In genomic region chr15:69089258-69089657, GRCh38 we compare ENCODE assay signal across 17 cellular contexts.
DNase-seq lines count a peak whose midpoint lies in the region; ATAC-seq, FAIRE-seq and TF ChIP-seq lines count a peak whose summit lies in the region.
"Had no signal": no experiment of that assay in that cellular context is flagged by ENCODE, and none has a peak within 500 bp of the region (broad histone marks: within the 10 kb centered on the region; RNA-seq: fewer than 3 reads in every experiment).

No MANE protein-coding gene starts in this region.

- CTCF ChIA-PET in H1 (lab: Charles Lee; ENCODE audit: partially characterized antibody): interaction anchor here (0.6 to 2.2 kb wide), 10 partner anchors 10 to 71 kb away, joined by 3 to 8 read pairs (median 4); partner anchors contain the start of gene GLCE

- H3K14ac ChIP-seq in H1 (ENCODE audit: insufficient read length): no peak overlapping the region

- H2BK15ac ChIP-seq in H1 (ENCODE audit: low read length): no peak overlapping the region

- H3K23ac ChIP-seq in H1 (ENCODE audit: insufficient read length): no peak overlapping the region

- peak overlapping the region; percentile 91; the same call in 1 of the 2 replicates for H2BK20ac ChIP-seq in H1 (ENCODE audit: low read length)

- H2BK5ac ChIP-seq in H1 (ENCODE audit: low read depth, low read length): peak overlapping the region; percentile 94; the same call in 1 of the 2 replicates

- no peak for TF ChIP-seq EP300 in H1 (IDR thresholded peaks at IDR 0.05; ENCODE audit: borderline replicate concordance in 1 of 2, low read depth in 2 of 2, low read length in 2 of 2)

- WGBS in H1 (ENCODE audit: extremely low coverage in 1 of 2, insufficient coverage in 1 of 2, insufficient read length in 1 of 2, insufficient replicate concordance in 2 of 2, low coverage in 1 of 2, low lambda C conversion rate in 2 of 2, missing lambda C conversion rate in 1 of 2), 2 experiments: 6% methylated on average over 5 of the region's 5 CpGs; no CpG with 5 or more reads in 1 of the 2 experiments

- no peak overlapping the region for H2AFZ ChIP-seq in H1 (ENCODE audit: low read length)

- H3K4me2 ChIP-seq in H1 (ENCODE audit: insufficient read depth in 1 of 2, low read depth in 2 of 2, low read length in 2 of 2): peak overlapping the region; percentile 65 to 66
- H3K4me2 ChIP-seq: KMS-11 had no signal

- peaks cover 8% of the 10 kb centered on the region for H3K27me3 ChIP-seq in H7 (ENCODE audit: control insufficient read depth, insufficient read depth, low read length)
- H3K27me3 ChIP-seq in HUES6 (ENCODE audit: control insufficient read depth, insufficient read depth, low read length): peaks cover 40% of the 10 kb centered on the region
- H3K27me3 ChIP-seq in H1 (replicated peaks in 1 of 4; ENCODE audit: control insufficient read depth in 3 of 4, extremely low read depth in 1 of 4, insufficient read depth in 3 of 4, low read length in 3 of 4): peaks cover 0 to 4% (median 2%) of the 10 kb centered on the region in 4 experiments; a peak in 1 of 7 replicates
- peaks cover 46% of the 10 kb centered on the region for H3K27me3 ChIP-seq in iPS-20b (ENCODE audit: insufficient read depth, low read length)
- H3K27me3 ChIP-seq: SJCRH30 had no signal

- no peaks in the 10 kb centered on the region for H3K36me3 Mint-ChIP-seq in chondrocyte (ENCODE audit: low read depth)
- H3K36me3 Mint-ChIP-seq: CD8-positive, alpha-beta T cell had no signal

- TF ChIP-seq RAD21 in H1 (IDR thresholded peaks at IDR 0.05 in 1 of 2, conservative IDR thresholded peaks at IDR 0.05 in 1 of 2; ENCODE audit: low read depth in 2 of 2, low read length in 2 of 2): no peak

- peak overlapping the region; percentile 75 for H3K4ac ChIP-seq in H1 (replicated peaks; ENCODE audit: insufficient read length, low read depth, low read length)

- peak; percentile 41 for DNase-seq in H7
- DNase-seq in H1 (ENCODE audit: low read depth in 1 of 2, low spot score in 2 of 2): no peak
- DNase-seq in mesenteric fat pad (ENCODE audit: low spot score): no peak
- DNase-seq in chondrocyte (ENCODE audit: low spot score): no peak
- DNase-seq: CD8-positive, alpha-beta T cell; IMR-90; NCI-H187; NCI-H774; SJCRH30; T-helper 1 cell had no signal

- no peak for FAIRE-seq in H1 (lab: Jason Lieb, UNC)
- FAIRE-seq: G401.6, GM12892, RCC 7860 had no signal

- peak overlapping the region; percentile 89 for H2BK12ac ChIP-seq in H1 (ENCODE audit: low read depth, low read length)

- no peak overlapping the region for H4K5ac ChIP-seq in H1 (ENCODE audit: insufficient read length, low read depth, low read length)

- no peak overlapping the region for H3K27ac ChIP-seq in HUES6 (ENCODE audit: low read depth, low read length)
- no peak overlapping the region for H3K27ac ChIP-seq in H1 (ENCODE audit: low read depth, low read length)
- peak overlapping the region; percentile 48 for H3K27ac ChIP-seq in iPS-20b (ENCODE audit: low read length)
- H3K27ac ChIP-seq: KMS-11, SJCRH30 had no signal

- H3K23me2 ChIP-seq in H1 (ENCODE audit: low read depth, low read length): peaks cover 12% of the 10 kb centered on the region; the same call in 1 of the 2 replicates

- no peak overlapping the region for H3K4me3 Mint-ChIP-seq in chondrocyte (ENCODE audit: unreplicated experiment)
- H3K4me3 Mint-ChIP-seq: CD8-positive, alpha-beta T cell had no signal

- TF ChIP-seq CTCF in H1 (IDR thresholded peaks at IDR 0.05; ENCODE audit: control extremely low read depth in 1 of 3, insufficient read depth in 1 of 3, low read depth in 1 of 3, low read length in 3 of 3) (no peak), chondrocyte (IDR thresholded peaks at IDR 0.05) (no peak)

- H3K4me3 ChIP-seq in H7 (ENCODE audit: insufficient read depth, low read depth, low read length) (no peak overlapping the region), HUES6 (ENCODE audit: low read depth, low read length) (peak overlapping the region; percentile 28; the same call in 1 of the 2 replicates), H1 (ENCODE audit: extremely low read depth in 1 of 4, insufficient read depth in 2 of 4, low read depth in 3 of 4, low read length in 4 of 4) (peak overlapping the region in 3 of 4 experiments; percentile 21 to 48 (median 24); a peak in 4 of 8 replicates), iPS-20b (ENCODE audit: low read length) (peak overlapping the region; percentile 62; the same call in 1 of the 2 replicates)
- H3K4me3 ChIP-seq: SJCRH30 had no signal

- no peaks in the 10 kb centered on the region for H3K9me3 Mint-ChIP-seq in chondrocyte (ENCODE audit: low read depth)
- H3K9me3 Mint-ChIP-seq: CD8-positive, alpha-beta T cell had no signal

- no peaks in the 10 kb centered on the region for H4K20me1 ChIP-seq in H1 (replicated peaks in 1 of 2; ENCODE audit: control insufficient read depth in 1 of 2, insufficient read depth in 2 of 2, low read length in 2 of 2)

- H2AK5ac ChIP-seq in H1 (ENCODE audit: low read depth, low read length): no peak overlapping the region; the same call in 1 of the 2 replicates

- no peak overlapping the region for H4K8ac ChIP-seq in H1 (ENCODE audit: extremely low read depth, insufficient read depth, low read length)

- H3K27me3 Mint-ChIP-seq in chondrocyte (ENCODE audit: low read depth): peaks cover 4% of the 10 kb centered on the region

- no peak for TF ChIP-seq POLR2A in H1 (IDR thresholded peaks at IDR 0.05; ENCODE audit: control extremely low read depth in 1 of 2, low read depth in 2 of 2, low read length in 2 of 2)

- H3K36me3 ChIP-seq in H7 (replicated peaks; ENCODE audit: control insufficient read depth, insufficient read depth, low read length) (no peaks in the 10 kb centered on the region), HUES6 (ENCODE audit: control insufficient read depth, insufficient read depth, low read length) (no peaks in the 10 kb centered on the region), H1 (ENCODE audit: control insufficient read depth in 2 of 4, insufficient read depth in 4 of 4, low read length in 3 of 4) (no peaks in the 10 kb centered on the region), iPS-20b (ENCODE audit: insufficient read depth, low read depth, low read length) (no peaks in the 10 kb centered on the region)
- H3K36me3 ChIP-seq: SJCRH30 had no signal

- no peak overlapping the region for H3K27ac Mint-ChIP-seq in chondrocyte (ENCODE audit: unreplicated experiment)
- H3K27ac Mint-ChIP-seq: CD8-positive, alpha-beta T cell had no signal

- H3K4me1 ChIP-seq in HUES6 (ENCODE audit: control insufficient read depth, insufficient read depth, low read length): peaks cover 91% of the 10 kb centered on the region
- H3K4me1 ChIP-seq in H1 (replicated peaks in 1 of 4; ENCODE audit: control insufficient read depth in 3 of 4, insufficient read depth in 4 of 4, low read length in 3 of 4): peaks cover 33 to 76% (median 63%) of the 10 kb centered on the region in 4 experiments
- peaks cover 75% of the 10 kb centered on the region for H3K4me1 ChIP-seq in iPS-20b (ENCODE audit: insufficient read depth, low read length)

- peak overlapping the region; percentile 72; the same call in 1 of the 2 replicates for H3K18ac ChIP-seq in H1 (ENCODE audit: extremely low read depth, low read length)

- no peak for ATAC-seq in HG03045 (IDR thresholded peaks at IDR 0.05; ENCODE audit: unreplicated experiment)
- ATAC-seq: CD8-positive, alpha-beta T cell had no signal

- H3K9ac ChIP-seq in HUES6 (ENCODE audit: low read length) (no peak overlapping the region), H1 (replicated peaks in 1 of 4; ENCODE audit: extremely low read depth in 1 of 4, low read depth in 3 of 4, low read length in 3 of 4) (no peak overlapping the region; a peak in 1 of 7 replicates), iPS-20b (ENCODE audit: low read depth, low read length) (peak overlapping the region; percentile 55; the same call in 1 of the 2 replicates)
- H3K9ac ChIP-seq: KMS-11 had no signal

- no peaks in the 10 kb centered on the region for H3K79me2 ChIP-seq in H1 (ENCODE audit: control insufficient read depth in 1 of 2, insufficient read depth in 2 of 2, low read length in 2 of 2)

- no peaks in the 10 kb centered on the region for H3K9me3 ChIP-seq in HUES6 (ENCODE audit: control insufficient read depth, insufficient read depth, low read depth, low read length)
- H3K9me3 ChIP-seq in H1 (ENCODE audit: insufficient read depth in 2 of 2, low read depth in 1 of 2, low read length in 1 of 2): no peaks in the 10 kb centered on the region
- no peaks in the 10 kb centered on the region for H3K9me3 ChIP-seq in iPS-20b (ENCODE audit: insufficient read depth, low read depth, low read length)
- H3K9me3 ChIP-seq: SJCRH30 had no signal

- H4K91ac ChIP-seq in H1 (replicated peaks; ENCODE audit: insufficient read length, low read length): peak overlapping the region; percentile 98

- peaks cover 14% of the 10 kb centered on the region for H3K4me1 Mint-ChIP-seq in chondrocyte (ENCODE audit: low read depth)

- H3K79me1 ChIP-seq in H1 (ENCODE audit: low read depth, low read length): no peaks in the 10 kb centered on the region

- no peak overlapping the region for H3K56ac ChIP-seq in H1 (replicated peaks; ENCODE audit: insufficient read length, low read depth, low read length)

- no peak overlapping the region for H2BK120ac ChIP-seq in H1 (replicated peaks; ENCODE audit: low read depth, low read length)

- POLR2A ChIA-PET in H1 (lab: Charles Lee; ENCODE audit: partially characterized antibody): interaction anchor here (1.1 to 3.0 kb wide), 11 partner anchors 8 to 364 kb away, joined by 3 to 17 read pairs (median 4); partner anchors contain the start of gene RPLP1

TF ChIP-seq in H1, 55 proteins besides CTCF, POLR2A, EP300 and RAD21 (continues in another document):
- TF ChIP-seq EZH2 (IDR thresholded peaks at IDR 0.05; ENCODE audit: low read depth, low read length, severe bottlenecking) (no peak), CBX5 (IDR thresholded peaks at IDR 0.05; ENCODE audit: low read depth, low read length) (no peak), SIRT6 (IDR thresholded peaks at IDR 0.05; ENCODE audit: low read length) (no peak), BACH1 (IDR thresholded peaks at IDR 0.05; ENCODE audit: low read length) (no peak), ATF2 (IDR thresholded peaks at IDR 0.05; ENCODE audit: low read length) (no peak), CHD2 (IDR thresholded peaks at IDR 0.05; ENCODE audit: low read length) (no peak), RXRA (IDR thresholded peaks at IDR 0.05; ENCODE audit: insufficient read depth, low read depth, low read length) (no peak), NRF1 (IDR thresholded peaks at IDR 0.05; ENCODE audit: low read depth, low read length) (no peak)
